15 cellular contexts compared by ENCODE assay signal in the genomic region with DNA sequence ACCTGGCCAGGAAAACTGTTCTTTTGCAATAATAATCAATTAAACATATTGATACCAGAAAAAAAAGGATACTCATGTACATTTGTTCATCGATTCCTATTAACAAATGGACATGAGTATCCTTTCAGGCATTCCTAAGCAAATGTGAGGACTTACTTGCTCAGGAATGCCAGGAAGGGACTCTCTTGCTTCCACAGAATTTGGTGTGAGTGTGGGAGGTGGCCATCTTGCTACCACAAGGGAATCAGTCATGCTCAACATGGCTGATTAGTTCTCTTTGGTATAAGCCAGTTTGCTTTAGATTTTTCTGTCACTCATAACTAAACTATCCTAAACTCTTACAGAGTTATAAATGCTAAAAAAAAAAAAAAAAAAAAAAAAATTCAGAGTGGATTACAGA.
DNase-seq lines count a peak whose midpoint lies in the region; ATAC-seq and TF ChIP-seq lines count a peak whose summit lies in the region.
"Had no signal": no experiment of that assay in that cellular context is flagged by ENCODE, and none has a peak within 500 bp of the region (broad histone marks: within the 10 kb centered on the region; RNA-seq: fewer than 3 reads in every experiment).

No MANE protein-coding gene starts in this region.

- H3K9me3 ChIP-seq in IMR-90 (ENCODE audit: control insufficient read depth, insufficient read depth, low read length) = peaks cover 2% of the 10 kb centered on the region; the same call in 1 of the 2 replicates
- no peaks in the 10 kb centered on the region for H3K9me3 ChIP-seq in CD4-positive, alpha-beta memory T cell (ENCODE audit: control insufficient read depth in 1 of 2, low read length in 2 of 2)
- H3K9me3 ChIP-seq: SJSA1 had no signal

- H3K27ac ChIP-seq in ACC112 (ENCODE audit: low read depth, low read length) = peak overlapping the region; percentile 45; the same call in 1 of the 2 replicates
- H3K27ac ChIP-seq in IMR-90 (ENCODE audit: insufficient read depth, low read length) = peak overlapping the region; percentile 75
- H3K27ac ChIP-seq in brain microvascular endothelial cell = peak overlapping the region; percentile 81
- H3K27ac ChIP-seq in CD4-positive, alpha-beta memory T cell (ENCODE audit: low read depth, low read length) = no peak overlapping the region

- no peaks in the 10 kb centered on the region for H3K27me3 Mint-ChIP-seq in CD4-positive, alpha-beta memory T cell

- TF ChIP-seq CTCF in IMR-90 (conservative IDR thresholded peaks at IDR 0.05; ENCODE audit: low read depth, low read length) (no peak), brain microvascular endothelial cell (IDR thresholded peaks at IDR 0.05; ENCODE audit: low read depth, low read length, missing control alignments) (no peak)

- CTCF ChIA-PET in IMR-90 (lab: Yijun Ruan, JAX) = interaction anchor here (0.6 to 1.1 kb wide), 4 partner anchors 41 to 1124 kb away, joined by 3 to 5 read pairs (median 4); no protein-coding TSS in a partner anchor
- CTCF ChIA-PET in CD4-positive, alpha-beta memory T cell (lab: Charles Lee; ENCODE audit: partially characterized antibody) = no interaction called here

- no CpG with 5 or more reads among the region's 1 CpG for WGBS in IMR-90 (ENCODE audit: extremely low coverage in 2 of 2, insufficient read length in 1 of 2), 2 experiments

- H4K20me1 ChIP-seq in IMR-90 (ENCODE audit: insufficient read depth, low read length) = no peaks in the 10 kb centered on the region

- TF ChIP-seq POLR2A in IMR-90 (IDR thresholded peaks at IDR 0.05; ENCODE audit: low read depth, low read length) = no peak

- H3K79me2 ChIP-seq in ACC112 (ENCODE audit: control insufficient read depth, insufficient read depth, low read length, unreplicated experiment) = no peaks in the 10 kb centered on the region

- H2BK120ac ChIP-seq in IMR-90 (ENCODE audit: low read depth, low read length) = peak overlapping the region; percentile 96

- no peak overlapping the region; the same call in 1 of the 2 replicates for H3K56ac ChIP-seq in IMR-90 (ENCODE audit: extremely low read depth, insufficient read depth, low read length)

- dilution Hi-C loops in IMR-90 (cut with HindIII; ENCODE audit: low sequenced_read_pairs, unreplicated experiment) = no loop called here

- H3K23ac ChIP-seq in IMR-90 (ENCODE audit: low read depth, low read length) = peak overlapping the region; percentile 98

- in situ Hi-C loops in IMR-90 (cut with MboI; ENCODE audit: low sequenced_read_pairs) = no loop called here
- in situ Hi-C loops in brain microvascular endothelial cell (cut with HindIII; ENCODE audit: low pct_ligation_motif_present, low sequenced_read_pairs) = no loop called here

- H3K9me1 ChIP-seq in IMR-90 (ENCODE audit: insufficient read depth, low read length) = peaks cover 7% of the 10 kb centered on the region

- H2BK15ac ChIP-seq in IMR-90 (ENCODE audit: low read depth, low read length) = peak overlapping the region; percentile 100

- peak overlapping the region; percentile 87; the same call in 1 of the 2 replicates for H4K5ac ChIP-seq in IMR-90 (ENCODE audit: low read depth, low read length)

- no peak overlapping the region for H3K4me3 Mint-ChIP-seq in CD4-positive, alpha-beta memory T cell
- H3K4me3 Mint-ChIP-seq: CD4-positive, CD25-positive, alpha-beta regulatory T cell had no signal

- H3K9ac ChIP-seq in IMR-90 (ENCODE audit: low read depth, low read length) = no peak overlapping the region

- ATAC-seq in IMR-90 (ENCODE audit: low read depth) = peak; percentile 8; the same call in 1 of the 2 replicates
- ATAC-seq in GM21529 (IDR thresholded peaks at IDR 0.05; ENCODE audit: unreplicated experiment) = no peak

- H3K27ac Mint-ChIP-seq in CD4-positive, alpha-beta memory T cell = no peak overlapping the region

- peak overlapping the region; percentile 96 for H3K14ac ChIP-seq in IMR-90 (replicated peaks; ENCODE audit: low read depth, low read length)

- no TSS peak for BruUV-seq in IMR-90 (replicated peaks; lab: Mats Ljungman, UMichigan)

- H3K79me1 ChIP-seq in IMR-90 (ENCODE audit: low read depth in 1 of 2, low read length in 2 of 2) = no peaks in the 10 kb centered on the region

- H3K4ac ChIP-seq in IMR-90 (ENCODE audit: low read depth, low read length) = peak overlapping the region; percentile 96

- peak overlapping the region; percentile 82 for H2BK5ac ChIP-seq in IMR-90 (ENCODE audit: low read depth, low read length, poor library complexity, severe bottlenecking)

- intact Hi-C loops in IMR-90 (cut with micrococcal nuclease) = no loop called here
- intact Hi-C loops in CD4-positive, alpha-beta memory T cell (cut with micrococcal nuclease) = no loop called here

- no peak overlapping the region for H2AK9ac ChIP-seq in IMR-90 (replicated peaks; ENCODE audit: low read depth, low read length, poor library complexity)

- H3K4me1 ChIP-seq in ACC112 (ENCODE audit: control insufficient read depth, insufficient read depth, low read length, unreplicated experiment) (peaks cover 12% of the 10 kb centered on the region), IMR-90 (ENCODE audit: control insufficient read depth, insufficient read depth, low read length) (peaks cover 13% of the 10 kb centered on the region)
- no peaks in the 10 kb centered on the region for H3K4me1 ChIP-seq in CD4-positive, alpha-beta memory T cell (ENCODE audit: insufficient read depth, low read length)

- peak overlapping the region; percentile 98 for H2AK5ac ChIP-seq in IMR-90 (ENCODE audit: low read depth, low read length)

- no peaks in the 10 kb centered on the region for H3K36me3 Mint-ChIP-seq in CD4-positive, alpha-beta memory T cell
- H3K36me3 Mint-ChIP-seq: CD4-positive, CD25-positive, alpha-beta regulatory T cell had no signal

- POLR2A ChIA-PET in IMR-90 (lab: Charles Lee; ENCODE audit: unreplicated experiment) = no interaction called here
- POLR2A ChIA-PET in CD4-positive, alpha-beta memory T cell (lab: Charles Lee; ENCODE audit: partially characterized antibody) = no interaction called here

- H3K4me2 ChIP-seq in IMR-90 (ENCODE audit: low read depth, low read length) = no peak overlapping the region

- peaks cover 0 to 13% (median 8%) of the 10 kb centered on the region in 8 donors for H3K9me3 Mint-ChIP-seq in CD4-positive, alpha-beta memory T cell

- no peak for TF ChIP-seq RAD21 in IMR-90 (IDR thresholded peaks at IDR 0.05; ENCODE audit: low read length)

- H3K4me1 Mint-ChIP-seq in CD4-positive, alpha-beta memory T cell = no peaks in the 10 kb centered on the region
- H3K4me1 Mint-ChIP-seq: CD4-positive, CD25-positive, alpha-beta regulatory T cell had no signal

- H3K27me3 ChIP-seq in ACC112 (ENCODE audit: insufficient read depth, low read length) = no peaks in the 10 kb centered on the region
- no peaks in the 10 kb centered on the region for H3K27me3 ChIP-seq in IMR-90 (ENCODE audit: control insufficient read depth, insufficient read depth, low read length)
- no peaks in the 10 kb centered on the region for H3K27me3 ChIP-seq in brain microvascular endothelial cell (replicated peaks)
- H3K27me3 ChIP-seq in CD4-positive, alpha-beta memory T cell (ENCODE audit: insufficient read depth, low read length) = no peaks in the 10 kb centered on the region
- H3K27me3 ChIP-seq: SJSA1 had no signal

- H4K91ac ChIP-seq in IMR-90 (ENCODE audit: insufficient read depth, low read depth, low read length) = peak overlapping the region; percentile 91; the same call in 1 of the 2 replicates

- peak overlapping the region; percentile 93 for H3K18ac ChIP-seq in IMR-90 (ENCODE audit: low read depth, low read length)

- no peak overlapping the region for H3K4me3 ChIP-seq in ACC112 (ENCODE audit: low read depth, low read length)
- H3K4me3 ChIP-seq in IMR-90 (ENCODE audit: insufficient read depth, low read depth, low read length) = no peak overlapping the region
- H3K4me3 ChIP-seq in brain microvascular endothelial cell (ENCODE audit: low read depth, low read length) = no peak overlapping the region
- H3K4me3 ChIP-seq in CD4-positive, alpha-beta memory T cell (ENCODE audit: low read length in 2 of 2) = no peak overlapping the region
- H3K4me3 ChIP-seq: A549, SJSA1 had no signal

- DNase-seq in IMR-90 (peak; percentile 61), brain microvascular endothelial cell (no peak), kidney tubule cell (ENCODE audit: low spot score) (peak; percentile 55), medulla oblongata (ENCODE audit: extremely low spot score) (no peak), DMS 273 (lab: John Stamatoyannopoulos, UW; ENCODE audit: unreplicated experiment) (no peak)
- no peak for DNase-seq in CD4-positive, alpha-beta memory T cell
- DNase-seq: CD4-positive, CD25-positive, alpha-beta regulatory T cell; DND-41; NCI-H1436; NCI-H345; NCI-H526 treated with DMSO at 0.1 percent for 48 hours had no signal

- H4K8ac ChIP-seq in IMR-90 (ENCODE audit: low read depth in 2 of 2, low read length in 2 of 2) = peak overlapping the region; percentile 93 to 94

- H3K36me3 ChIP-seq in ACC112 (ENCODE audit: insufficient read depth, low read length) (no peaks in the 10 kb centered on the region; the same call in 1 of the 2 replicates), IMR-90 (ENCODE audit: control insufficient read depth, insufficient read depth, low read length) (peaks cover 7% of the 10 kb centered on the region), brain microvascular endothelial cell (replicated peaks) (peaks cover 3% of the 10 kb centered on the region)
- no peaks in the 10 kb centered on the region for H3K36me3 ChIP-seq in CD4-positive, alpha-beta memory T cell (ENCODE audit: insufficient read depth, low read length)
- H3K36me3 ChIP-seq: SJSA1 had no signal

- peak overlapping the region; percentile 98; the same call in 1 of the 2 replicates for H2BK20ac ChIP-seq in IMR-90 (ENCODE audit: low read depth, low read length)

- H2AFZ ChIP-seq in ACC112 (ENCODE audit: low read length, unreplicated experiment) (no peak overlapping the region), IMR-90 (replicated peaks; ENCODE audit: low read length, poor library complexity) (peak overlapping the region; percentile 45)

TF ChIP-seq in IMR-90, 13 proteins besides CTCF, POLR2A, EP300 and RAD21 (continues in another document):
- TF ChIP-seq MXI1 (IDR thresholded peaks at IDR 0.05; ENCODE audit: borderline replicate concordance, low read depth, low read length) (no peak), MAZ (IDR thresholded peaks at IDR 0.05; ENCODE audit: borderline replicate concordance, low read depth, low read length) (no peak), BHLHE40 (IDR thresholded peaks at IDR 0.05; ENCODE audit: low read depth, low read length) (no peak), FOS (IDR thresholded peaks at IDR 0.05; ENCODE audit: low read depth, low read length) (no peak), RCOR1 (IDR thresholded peaks at IDR 0.05; ENCODE audit: insufficient replicate concordance, low read length) (no peak), CEBPB (IDR thresholded peaks at IDR 0.05; ENCODE audit: low read depth, low read length) (no peak)
- TF ChIP-seq, protein P1, sequence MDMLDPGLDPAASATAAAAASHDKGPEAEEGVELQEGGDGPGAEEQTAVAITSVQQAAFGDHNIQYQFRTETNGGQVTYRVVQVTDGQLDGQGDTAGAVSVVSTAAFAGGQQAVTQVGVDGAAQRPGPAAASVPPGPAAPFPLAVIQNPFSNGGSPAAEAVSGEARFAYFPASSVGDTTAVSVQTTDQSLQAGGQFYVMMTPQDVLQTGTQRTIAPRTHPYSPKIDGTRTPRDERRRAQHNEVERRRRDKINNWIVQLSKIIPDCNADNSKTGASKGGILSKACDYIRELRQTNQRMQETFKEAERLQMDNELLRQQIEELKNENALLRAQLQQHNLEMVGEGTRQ (IDR thresholded peaks at IDR 0.05; ENCODE audit: low read depth, low read length) = no peak

Comparison
In these comparisons a context has a peak if more than half of its experiments do, and no peak if none do; other contexts are left out.
1. DNase-seq: peak in IMR-90 (single experiment) and kidney tubule cell (single experiment); none in brain microvascular endothelial cell (single experiment), medulla oblongata (single experiment), CD4-positive, alpha-beta memory T cell (0 of 5) and DMS 273 (single experiment).